In genomic region chr17:27895940-27896535, GRCh38 we compare ENCODE assay signal across 1 cellular context.
A peak's percentile ranks its signal among the peaks of the same experiment; 100 is the strongest.
TF ChIP-seq lines count a peak whose summit lies in the region.

No MANE protein-coding gene starts in this region.

TF ChIP-seq in GM12878, 131 proteins besides CTCF, POLR2A, EP300 and RAD21 (continued from another document):
- TF ChIP-seq BCLAF1 (IDR thresholded peaks at IDR 0.05) (no peak), NR2C2 (IDR thresholded peaks at IDR 0.05; ENCODE audit: borderline replicate concordance, control insufficient read depth, insufficient read length, low read depth) (no peak), ATF7 (IDR thresholded peaks at IDR 0.05; ENCODE audit: low read depth) (peak; percentile 48; the same call in 1 of the 2 replicates)
